34 cellular contexts compared by ENCODE assay signal in the genomic region with DNA sequence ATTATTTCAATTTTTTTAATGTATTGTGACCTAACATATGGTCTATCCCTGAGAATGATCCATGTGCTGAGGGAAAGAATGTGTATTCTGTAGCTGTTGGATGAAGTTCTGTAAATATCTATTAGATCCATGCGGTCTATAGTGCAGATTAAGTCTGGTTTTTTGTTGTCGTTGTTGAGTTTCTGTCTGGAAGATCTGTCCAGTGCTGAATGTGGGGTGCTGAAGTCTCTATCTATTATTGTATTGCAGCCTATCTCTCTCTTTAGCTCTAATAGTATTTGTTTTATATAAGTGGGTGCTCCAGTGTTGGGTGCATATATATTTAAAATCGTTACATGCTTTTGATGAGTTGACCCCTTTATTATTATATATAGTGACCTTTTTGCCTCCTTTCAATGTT.
"Had no signal": no experiment of that assay in that cellular context is flagged by ENCODE, and none has a peak within 500 bp of the region (broad histone marks: within the 10 kb centered on the region; RNA-seq: fewer than 3 reads in every experiment).

No MANE protein-coding gene starts in this region.

- H3K4me3 ChIP-seq: MG63 had no signal

- DNase-seq: Karpas-422, MG63, MM.1S, MV-4-11, NCI-H1048, NCI-H1092, NCI-H1092 treated with DMSO at 0.1 percent for 48 hours, NCI-H1105, NCI-H1105 treated with DMSO at 0.1 percent for 48 hours, NCI-H1417, NCI-H1417 treated with DMSO at 0.1 percent for 48 hours, NCI-H1436, NCI-H1436 treated with DMSO at 0.1 percent for 48 hours, NCI-H146, NCI-H1694, NCI-H1694 treated with DMSO at 0.1 percent for 48 hours, NCI-H187, NCI-H187 treated with DMSO at 0.1 percent for 48 hours, NCI-H1930, NCI-H2029, NCI-H2029 treated with DMSO at 0.1 percent for 48 hours, NCI-H2081, NCI-H2081 treated with DMSO at 0.1 percent for 48 hours, NCI-H2107, NCI-H2171, NCI-H2171 treated with DMSO at 0.1 percent for 48 hours, NCI-H2227 treated with DMSO at 0.1 percent for 48 hours, NCI-H226, NCI-H345, NCI-H446, NCI-H446 treated with DMSO at 0.1 percent for 48 hours, NCI-H510A, NCI-H510A treated with DMSO at 0.1 percent for 48 hours, NCI-H524 had no signal

- H3K9me3 ChIP-seq: MG63 had no signal

- H3K36me3 ChIP-seq: MG63 had no signal
